9 cellular contexts compared by ENCODE assay signal in the genomic region with DNA sequence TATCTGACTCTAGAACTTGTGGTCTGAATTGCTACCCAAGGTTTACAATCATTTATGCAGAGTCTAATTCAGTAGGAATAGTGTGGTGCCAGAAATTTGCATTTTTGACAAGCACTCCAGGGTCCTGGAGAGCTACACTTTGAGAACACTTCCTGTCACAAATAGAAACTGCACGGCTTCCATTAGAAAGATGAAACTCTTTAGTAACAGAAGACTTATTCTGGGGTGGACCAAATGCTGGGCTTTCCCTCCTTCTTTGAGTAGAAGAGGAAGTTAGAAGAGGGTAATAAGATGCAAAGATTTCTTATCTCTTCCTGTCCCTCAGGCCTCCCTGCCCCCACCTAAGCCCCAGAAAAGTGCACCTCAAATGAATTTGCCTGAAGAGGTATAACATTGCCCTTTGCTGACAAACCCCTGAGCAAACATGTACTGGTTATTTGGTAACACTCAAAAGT. TPM values are rescaled to one million over a fixed set of nuclear protein-coding genes. Genes with fewer than 3 reads are reported as not detected.
A peak's percentile ranks its signal among the peaks of the same experiment; 100 is the strongest.
DNase-seq lines count a peak whose midpoint lies in the region; ATAC-seq, FAIRE-seq and TF ChIP-seq lines count a peak whose summit lies in the region.
"Had no signal": no experiment of that assay in that cellular context is flagged by ENCODE, and none has a peak within 500 bp of the region (broad histone marks: within the 10 kb centered on the region; RNA-seq: fewer than 3 reads in every experiment).

No MANE protein-coding gene starts in this region.

- intact Hi-C loops in K562 (cut with micrococcal nuclease) = loop anchor here (10.0 kb wide), 1 partner anchor 237 kb away; no protein-coding TSS in a partner anchor
- intact Hi-C loops in lower leg skin (cut with DNase I; ENCODE audit: low total_unique reads) = no loop called here

- no peak for TF ChIP-seq CTCF in K562 (IDR thresholded peaks at IDR 0.05 in 2 of 3, conservative IDR thresholded peaks at IDR 0.05 in 1 of 3; ENCODE audit: insufficient read depth in 2 of 3, low read depth in 1 of 3, low read length in 3 of 3)
- TF ChIP-seq CTCF in lower leg skin (IDR thresholded peaks at IDR 0.05) = no peak

- 14% methylated on average over 1 of the region's 1 CpG for WGBS in K562 (ENCODE audit: insufficient coverage, low coverage, missing lambda C conversion rate)
- WGBS in lower leg skin, 2 donors = 79 to 83% methylated on average over 1 of the region's 1 CpG

- no peaks in the 10 kb centered on the region for H3K27me3 ChIP-seq in K562 (ENCODE audit: control insufficient read depth in 2 of 2, insufficient read depth in 2 of 2, low read length in 2 of 2)

- H3K9ac ChIP-seq in K562 (ENCODE audit: insufficient read depth in 1 of 2, low read depth in 2 of 2, low read length in 2 of 2) = no peak overlapping the region

- no peak for TF ChIP-seq RAD21 in K562 (CRISPR knock-in tag; conservative IDR thresholded peaks at IDR 0.05 in 1 of 2, IDR thresholded peaks at IDR 0.05 in 1 of 2)

- TF ChIP-seq EP300 in K562 (IDR thresholded peaks at IDR 0.05; ENCODE audit: low read length) = 0 out of 2 replicates have a peak, but pooled peaks have one; percentile 13

- H4K20me1 ChIP-seq in K562 (replicated peaks; ENCODE audit: control insufficient read depth, insufficient read depth, low read length) = no peaks in the 10 kb centered on the region

- ATAC-seq in GM18502 (IDR thresholded peaks at IDR 0.05; ENCODE audit: poor library complexity, unreplicated experiment) (peak; percentile 89), GM21528 (IDR thresholded peaks at IDR 0.05; ENCODE audit: low FRiP score, unreplicated experiment) (peak; percentile 81), HG03571 (IDR thresholded peaks at IDR 0.05; ENCODE audit: unreplicated experiment) (peak; percentile 93), K562 (peak; percentile 62; the same call in 2 of the 3 replicates)

- in situ Hi-C loops in K562 (cut with MboI) = no loop called here

- no peak for FAIRE-seq in K562 (lab: Jason Lieb, UNC)

- peaks cover 22% of the 10 kb centered on the region; the same call in 2 of the 3 replicates for H3K36me3 ChIP-seq in K562 (ENCODE audit: control insufficient read depth, insufficient read depth, low read length)

- H3K79me2 ChIP-seq in K562 (ENCODE audit: control insufficient read depth, insufficient read depth, low read length) = no peaks in the 10 kb centered on the region

- no peaks in the 10 kb centered on the region for H3K9me1 ChIP-seq in K562 (ENCODE audit: control insufficient read depth, insufficient read depth, low read length)

- CTCF ChIA-PET in K562 (lab: Yijun Ruan, JAX; ENCODE audit: low intra/inter-chr PET ratio) = no interaction called here

- no peak overlapping the region; the same call in 1 of the 2 replicates for H3K4me2 ChIP-seq in K562 (ENCODE audit: insufficient read depth, low read length)

- POLR2A ChIA-PET in K562 (lab: Yijun Ruan, JAX) = no interaction called here

- no peaks in the 10 kb centered on the region for H3K9me3 ChIP-seq in K562 (replicated peaks; ENCODE audit: control insufficient read depth, insufficient read depth, low read depth, low read length)

- peaks cover 0 to 20% of the 10 kb centered on the region in 2 experiments; a peak in 3 of 5 replicates for H3K4me1 ChIP-seq in K562 (replicated peaks in 1 of 2; ENCODE audit: control insufficient read depth in 2 of 2, insufficient read depth in 2 of 2, low read length in 2 of 2)

- BruUV-seq in K562 (replicated peaks; lab: Mats Ljungman, UMichigan) = no TSS peak

- no peak for TF ChIP-seq POLR2A in K562 (conservative IDR thresholded peaks at IDR 0.05)
- no peak for TF ChIP-seq POLR2A in lower leg skin (IDR thresholded peaks at IDR 0.05)

- H3K27ac ChIP-seq in K562 (ENCODE audit: extremely low read depth, low read depth, low read length) = no peak overlapping the region

- no peak overlapping the region for H3K4me3 ChIP-seq in K562
- H3K4me3 ChIP-seq in lower leg skin (ENCODE audit: low read depth, poor library complexity, severe bottlenecking) = no peak overlapping the region
- H3K4me3 ChIP-seq: skin epidermis had no signal

- peak in 1 of 4 experiments; percentile 16 for DNase-seq in K562 (ENCODE audit: extremely low read depth in 1 of 4, low spot score in 3 of 4)
- DNase-seq in mesenteric fat pad (ENCODE audit: low spot score) = no peak
- DNase-seq in lower leg skin (ENCODE audit: low spot score in 2 of 2) = no peak
- no peak for DNase-seq in GOT3 (lab: John Stamatoyannopoulos, UW)
- no peak for DNase-seq in NCI-H526 (lab: John Stamatoyannopoulos, UW)

- H2AFZ ChIP-seq in K562 (ENCODE audit: low read depth, low read length) = no peak overlapping the region

TF ChIP-seq in K562, 482 proteins besides CTCF, POLR2A, EP300 and RAD21 (continues in another document):
- no peak for TF ChIP-seq MECOM (CRISPR knock-in tag; IDR thresholded peaks at IDR 0.05)
- TF ChIP-seq, protein P1, sequence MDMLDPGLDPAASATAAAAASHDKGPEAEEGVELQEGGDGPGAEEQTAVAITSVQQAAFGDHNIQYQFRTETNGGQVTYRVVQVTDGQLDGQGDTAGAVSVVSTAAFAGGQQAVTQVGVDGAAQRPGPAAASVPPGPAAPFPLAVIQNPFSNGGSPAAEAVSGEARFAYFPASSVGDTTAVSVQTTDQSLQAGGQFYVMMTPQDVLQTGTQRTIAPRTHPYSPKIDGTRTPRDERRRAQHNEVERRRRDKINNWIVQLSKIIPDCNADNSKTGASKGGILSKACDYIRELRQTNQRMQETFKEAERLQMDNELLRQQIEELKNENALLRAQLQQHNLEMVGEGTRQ (CRISPR knock-in tag; IDR thresholded peaks at IDR 0.05) = no peak
- no peak for TF ChIP-seq LCOR (CRISPR knock-in tag; IDR thresholded peaks at IDR 0.05)
- no peak for TF ChIP-seq FOXK2 (conservative IDR thresholded peaks at IDR 0.05 in 1 of 2, IDR thresholded peaks at IDR 0.05 in 1 of 2; ENCODE audit: low read depth in 2 of 2)
- TF ChIP-seq KAT8 (IDR thresholded peaks at IDR 0.05; ENCODE audit: low read depth) = no peak
- no peak for TF ChIP-seq ZNF586 (CRISPR knock-in tag; conservative IDR thresholded peaks at IDR 0.05)
- TF ChIP-seq, protein P2, sequence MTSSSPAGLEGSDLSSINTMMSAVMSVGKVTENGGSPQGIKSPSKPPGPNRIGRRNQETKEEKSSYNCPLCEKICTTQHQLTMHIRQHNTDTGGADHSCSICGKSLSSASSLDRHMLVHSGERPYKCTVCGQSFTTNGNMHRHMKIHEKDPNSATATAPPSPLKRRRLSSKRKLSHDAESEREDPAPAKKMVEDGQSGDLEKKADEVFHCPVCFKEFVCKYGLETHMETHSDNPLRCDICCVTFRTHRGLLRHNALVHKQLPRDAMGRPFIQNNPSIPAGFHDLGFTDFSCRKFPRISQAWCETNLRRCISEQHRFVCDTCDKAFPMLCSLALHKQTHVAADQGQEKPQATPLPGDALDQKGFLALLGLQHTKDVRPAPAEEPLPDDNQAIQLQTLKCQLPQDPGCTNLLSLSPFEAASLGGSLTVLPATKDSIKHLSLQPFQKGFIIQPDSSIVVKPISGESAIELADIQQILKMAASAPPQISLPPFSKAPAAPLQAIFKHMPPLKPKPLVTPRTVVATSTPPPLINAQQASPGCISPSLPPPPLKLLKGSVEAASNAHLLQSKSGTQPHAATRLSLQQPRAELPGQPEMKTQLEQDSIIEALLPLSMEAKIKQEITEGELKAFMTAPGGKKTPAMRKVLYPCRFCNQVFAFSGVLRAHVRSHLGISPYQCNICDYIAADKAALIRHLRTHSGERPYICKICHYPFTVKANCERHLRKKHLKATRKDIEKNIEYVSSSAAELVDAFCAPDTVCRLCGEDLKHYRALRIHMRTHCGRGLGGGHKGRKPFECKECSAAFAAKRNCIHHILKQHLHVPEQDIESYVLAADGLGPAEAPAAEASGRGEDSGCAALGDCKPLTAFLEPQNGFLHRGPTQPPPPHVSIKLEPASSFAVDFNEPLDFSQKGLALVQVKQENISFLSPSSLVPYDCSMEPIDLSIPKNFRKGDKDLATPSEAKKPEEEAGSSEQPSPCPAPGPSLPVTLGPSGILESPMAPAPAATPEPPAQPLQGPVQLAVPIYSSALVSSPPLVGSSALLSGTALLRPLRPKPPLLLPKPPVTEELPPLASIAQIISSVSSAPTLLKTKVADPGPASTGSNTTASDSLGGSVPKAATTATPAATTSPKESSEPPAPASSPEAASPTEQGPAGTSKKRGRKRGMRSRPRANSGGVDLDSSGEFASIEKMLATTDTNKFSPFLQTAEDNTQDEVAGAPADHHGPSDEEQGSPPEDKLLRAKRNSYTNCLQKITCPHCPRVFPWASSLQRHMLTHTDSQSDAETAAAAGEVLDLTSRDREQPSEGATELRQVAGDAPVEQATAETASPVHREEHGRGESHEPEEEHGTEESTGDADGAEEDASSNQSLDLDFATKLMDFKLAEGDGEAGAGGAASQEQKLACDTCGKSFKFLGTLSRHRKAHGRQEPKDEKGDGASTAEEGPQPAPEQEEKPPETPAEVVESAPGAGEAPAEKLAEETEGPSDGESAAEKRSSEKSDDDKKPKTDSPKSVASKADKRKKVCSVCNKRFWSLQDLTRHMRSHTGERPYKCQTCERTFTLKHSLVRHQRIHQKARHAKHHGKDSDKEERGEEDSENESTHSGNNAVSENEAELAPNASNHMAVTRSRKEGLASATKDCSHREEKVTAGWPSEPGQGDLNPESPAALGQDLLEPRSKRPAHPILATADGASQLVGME (CRISPR knock-in tag; IDR thresholded peaks at IDR 0.05) = no peak

RNA-seq across cellular contexts. Expression of a gene that starts 28.4 kb away (rescaled TPM):
- total RNA-seq in K562 (2011; cell fraction: chromatin; rRNA removed; ENCODE audit: low replicate concordance) = 124 and 216 TPM in 2 replicates
- 84.2 and 90.7 TPM in 2 replicates for total RNA-seq in K562 (2011; cell fraction: nucleolus; rRNA removed)
- 89.5 and 97.5 TPM in 2 replicates for total RNA-seq in K562 (2011; cell fraction: nucleoplasm; rRNA removed)
- total RNA-seq in K562 (2014; rRNA removed) (22.0 and 26.3 TPM in 2 replicates), K562 (2014; rRNA removed; fragmentation: Illumina TruSeq; extraction: Trizol) (20.3 and 20.8 TPM in 2 replicates), K562 (2015; rRNA removed; fragmentation: Illumina TruSeq; extraction: Trizol) (23.7 and 27.1 TPM in 2 replicates), K562 (2021) (22.7 and 24.8 TPM in 2 replicates), mesenteric fat pad (41.1 TPM), lower leg skin (10 to 100 TPM; 27.8 to 65.0 (median 61.3) TPM)
- polyA plus RNA-seq in K562 (2011; rRNA removed) (21.0 and 26.1 TPM in 2 replicates), K562 (2014; fragmentation: Illumina TruSeq; extraction: Trizol) (28.4 and 33.4 TPM in 2 replicates), K562 (2014; fragmentation: Nextera tagmentation; extraction: Ambion mirVana) (10 to 100 TPM in 1 of 2 experiments, 1 to 10 TPM in 1; 9.9 to 14.1 TPM), K562 (2014; rRNA removed) (19.9 and 20.6 TPM in 2 replicates)
- polyA plus RNA-seq in K562 (2011; cell fraction: cytosol; rRNA removed) = 17.5 and 21.4 TPM in 2 replicates
- 87.1 and 102 TPM in 2 replicates for polyA plus RNA-seq in K562 (2011; cell fraction: nucleus; rRNA removed)
- 20.8 and 28.9 TPM in 2 replicates for polyA plus RNA-seq in K562 (2012)
- polyA minus RNA-seq in K562 (2011; rRNA and poly(A)+ RNA removed) = 36.9 and 45.4 TPM in 2 replicates
- polyA minus RNA-seq in K562 (2011; cell fraction: cytosol; rRNA and poly(A)+ RNA removed) = 13.7 and 15.5 TPM in 2 replicates
- polyA minus RNA-seq in K562 (2011; cell fraction: nucleus; rRNA and poly(A)+ RNA removed) = 40.1 and 53.6 TPM in 2 replicates
